In the genomic region with DNA sequence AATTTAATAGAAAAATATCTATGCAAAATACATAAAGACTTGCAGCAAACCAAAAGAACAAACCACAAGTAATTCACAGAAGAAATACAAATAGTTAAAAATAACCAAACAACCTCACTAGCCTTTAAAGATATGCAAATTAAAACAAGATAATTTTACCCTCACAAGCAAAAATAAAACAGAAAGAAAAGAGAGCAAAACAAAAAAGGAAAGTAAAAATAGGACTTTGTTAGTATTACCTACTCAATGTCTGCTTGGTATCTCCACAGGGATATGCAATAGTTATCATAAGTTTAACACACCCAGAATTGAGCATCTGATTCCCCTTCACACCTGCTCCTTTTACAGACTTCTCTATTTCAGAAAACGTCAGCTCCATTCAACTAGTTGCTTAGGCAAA, we compare ENCODE assay signal across 14 cellular contexts.
A peak's percentile ranks its signal among the peaks of the same experiment; 100 is the strongest.
DNase-seq lines count a peak whose midpoint lies in the region; ATAC-seq and TF ChIP-seq lines count a peak whose summit lies in the region.
"Had no signal": no experiment of that assay in that cellular context is flagged by ENCODE, and none has a peak within 500 bp of the region (broad histone marks: within the 10 kb centered on the region; RNA-seq: fewer than 3 reads in every experiment).

No MANE protein-coding gene starts in this region.

- WGBS in thyroid gland, 2 donors, result 82 to 85% methylated on average over 1 of the region's 1 CpG

- H2AFZ ChIP-seq in PC-3 (ENCODE audit: low read length), result peak overlapping the region; percentile 84; the same call in 1 of the 2 replicates

- H4K20me1 ChIP-seq in PC-3 (ENCODE audit: low read length), result no peaks in the 10 kb centered on the region

- H3K27me3 ChIP-seq in PC-3 (ENCODE audit: low read length) (no peaks in the 10 kb centered on the region), thyroid gland (no peaks in the 10 kb centered on the region)
- H3K27me3 ChIP-seq: SJSA1, transverse colon had no signal

- H3K4me2 ChIP-seq in PC-3 (ENCODE audit: low read length), result no peak overlapping the region

- no peaks in the 10 kb centered on the region for H3K9me2 ChIP-seq in PC-3 (replicated peaks; ENCODE audit: low read length)

- POLR2A ChIA-PET in PC-3 (lab: Charles Lee; ENCODE audit: unreplicated experiment), result no interaction called here

- CTCF ChIA-PET in PC-3 (lab: Charles Lee), result no interaction called here

- no peak for DNase-seq in PC-3
- DNase-seq in NCI-H2081 (lab: John Stamatoyannopoulos, UW), result no peak
- no peak for DNase-seq in NCI-H774 (lab: John Stamatoyannopoulos, UW)
- DNase-seq in thyroid gland, result no peak
- DNase-seq in ecto neural progenitor cell (ENCODE audit: low spot score), result no peak
- DNase-seq: activated CD4-positive, alpha-beta T cell treated with anti-CD3 and anti-CD28 coated beads, Interleukin-2, amount 50 U/mL, for 1 hour; activated naive CD4-positive, alpha-beta T cell treated with anti-CD3 and anti-CD28 coated beads, Interleukin-2, amount 50 U/mL, for 16 hours; NCI-H226 had no signal

- H3K27ac ChIP-seq in PC-3 (ENCODE audit: low read length) (no peak overlapping the region), thyroid gland (no peak overlapping the region)
- H3K27ac ChIP-seq: SJSA1, transverse colon had no signal

- TF ChIP-seq CTCF in PC-3 (conservative IDR thresholded peaks at IDR 0.05; ENCODE audit: low read depth, low read length) (no peak), thyroid gland (IDR thresholded peaks at IDR 0.05) (no peak)

- BruUV-seq in PC-3 (replicated peaks; lab: Mats Ljungman, UMichigan), result no TSS peak

- H3K9me3 ChIP-seq in PC-3 (ENCODE audit: low read length) (no peaks in the 10 kb centered on the region), thyroid gland (no peaks in the 10 kb centered on the region)
- H3K9me3 ChIP-seq: SJSA1, transverse colon had no signal

- H3K4me1 ChIP-seq in PC-3 (ENCODE audit: insufficient read depth, low read length) (no peaks in the 10 kb centered on the region), thyroid gland (no peaks in the 10 kb centered on the region)
- H3K4me1 ChIP-seq: SJSA1, transverse colon had no signal

- ATAC-seq in GM18519 (IDR thresholded peaks at IDR 0.05; ENCODE audit: low FRiP score, unreplicated experiment), result peak; percentile 25
- ATAC-seq in GM21515 (IDR thresholded peaks at IDR 0.05; ENCODE audit: unreplicated experiment), result peak; percentile 37
- ATAC-seq in HG03045 (IDR thresholded peaks at IDR 0.05; ENCODE audit: unreplicated experiment), result peak; percentile 40
- ATAC-seq in PC-3, result no peak
- ATAC-seq: K562 had no signal

- H3K4me3 ChIP-seq in PC-3 (ENCODE audit: low read length) (no peak overlapping the region), thyroid gland (replicated peaks in 1 of 3) (no peak overlapping the region)
- H3K4me3 ChIP-seq: K562, SJSA1, transverse colon had no signal

- no peaks in the 10 kb centered on the region for H3F3A ChIP-seq in PC-3 (ENCODE audit: low read length, unreplicated experiment)

- H3K36me3 ChIP-seq in PC-3 (ENCODE audit: low read depth, low read length) (no peaks in the 10 kb centered on the region), thyroid gland (no peaks in the 10 kb centered on the region)
- H3K36me3 ChIP-seq: SJSA1, transverse colon had no signal

- no peak for TF ChIP-seq POLR2A in thyroid gland (IDR thresholded peaks at IDR 0.05)

- intact Hi-C loops in PC-3 (cut with micrococcal nuclease) (no loop called here), thyroid gland (cut with DNase I) (no loop called here)

- no peaks in the 10 kb centered on the region for H3K79me2 ChIP-seq in PC-3 (ENCODE audit: low read length)

- no peak overlapping the region for H3K9ac ChIP-seq in PC-3 (ENCODE audit: low read length)
